11 cellular contexts compared by ENCODE assay signal in genomic region chr7:5822422-5822741, GRCh38. TPM values are rescaled to one million over a fixed set of nuclear protein-coding genes. Genes with fewer than 3 reads are reported as not detected.
DNase-seq lines count a peak whose midpoint lies in the region; ATAC-seq and TF ChIP-seq lines count a peak whose summit lies in the region.
"Not testable (repeated sequence)": the region's sequence is repeated elsewhere in the genome, so short reads cannot be mapped to it uniquely, and the experiment has no call there.
"Had no signal": no experiment of that assay in that cellular context is flagged by ENCODE, and none has a peak within 500 bp of the region (broad histone marks: within the 10 kb centered on the region; RNA-seq: fewer than 3 reads in every experiment).

No MANE protein-coding gene starts in this region.

- H4K91ac ChIP-seq in mesenchymal stem cell (ENCODE audit: low read length): not testable (repeated sequence)

- not testable (repeated sequence) for H3K9me3 Mint-ChIP-seq in activated CD4-positive, alpha-beta T cell treated with anti-CD3 and anti-CD28 coated beads, Interleukin-2, amount 10 ng/mL, durations not matched to agents 7 days and 5 days

- not testable (repeated sequence) for H3K27me3 Mint-ChIP-seq in activated CD4-positive, alpha-beta T cell treated with anti-CD3 and anti-CD28 coated beads, Interleukin-2, amount 10 ng/mL, durations not matched to agents 7 days and 5 days

- H3K4me1 Mint-ChIP-seq in activated CD4-positive, alpha-beta T cell treated with anti-CD3 and anti-CD28 coated beads, Interleukin-2, amount 10 ng/mL, durations not matched to agents 7 days and 5 days: peaks cover 27% of the 10 kb centered on the region

- not testable (repeated sequence) for H3K27me3 ChIP-seq in DND-41 (ENCODE audit: insufficient read depth, low read length, poor library complexity); Loucy (ENCODE audit: insufficient read depth, low read length, poor library complexity, severe bottlenecking); brain microvascular endothelial cell (replicated peaks); mesenchymal stem cell (ENCODE audit: control insufficient read depth in 1 of 2, insufficient read depth in 1 of 2, low read length in 2 of 2); psoas muscle (ENCODE audit: insufficient read depth in 3 of 3, low read length in 2 of 3); transverse colon

- in situ Hi-C loops in brain microvascular endothelial cell (cut with HindIII; ENCODE audit: low pct_ligation_motif_present, low sequenced_read_pairs); transverse colon (cut with MboI; ENCODE audit: low pct_ligation_motif_present in 1 of 4, low pct_unique_long_range_greater_than_20kb in 1 of 4, low sequenced_read_pairs in 3 of 4): not testable (repeated sequence)

- H3K27ac Mint-ChIP-seq in activated CD4-positive, alpha-beta T cell treated with anti-CD3 and anti-CD28 coated beads, Interleukin-2, amount 10 ng/mL, durations not matched to agents 7 days and 5 days: peak overlapping the region; percentile 98

- H3K9ac ChIP-seq in DND-41 (ENCODE audit: low read depth, low read length) (peak overlapping the region; percentile 65), Loucy (ENCODE audit: low read depth, low read length, poor library complexity, severe bottlenecking) (peak overlapping the region; percentile 62), mesenchymal stem cell (ENCODE audit: low read length) (peak overlapping the region; percentile 83)

- H3K4me3 ChIP-seq in DND-41 (ENCODE audit: low read depth in 1 of 2, low read length in 2 of 2) (peak overlapping the region; percentile 27 to 75; a peak in 3 of 4 replicates), Loucy (ENCODE audit: low read length, poor library complexity, severe bottlenecking) (peak overlapping the region; percentile 82), fibroblast of pulmonary artery (replicated peaks; ENCODE audit: low read depth, low read length) (peak overlapping the region; percentile 71), mesenchymal stem cell (ENCODE audit: insufficient read depth in 1 of 2, low read depth in 1 of 2, low read length in 2 of 2) (peak overlapping the region in 1 of 2 experiments; percentile 88), psoas muscle (peak overlapping the region; percentile 73), transverse colon (peak overlapping the region in 3 of 4 donors; percentile 66 to 70 (median 70))
- not testable (repeated sequence) for H3K4me3 ChIP-seq in brain microvascular endothelial cell (ENCODE audit: low read depth, low read length)

- POLR2A ChIA-PET in activated CD4-positive, alpha-beta T cell treated with anti-CD3 and anti-CD28 coated beads, Interleukin-2, amount 10 ng/mL, durations not matched to agents 7 days and 5 days (lab: Charles Lee): interaction anchor here (1.1 kb wide), 1 partner anchor 16 kb away, joined by 5 read pairs; no protein-coding TSS in a partner anchor

- peak overlapping the region in 1 of 2 experiments; percentile 58 for H3K4ac ChIP-seq in mesenchymal stem cell (ENCODE audit: low read depth in 1 of 2, low read length in 2 of 2)

- peak overlapping the region; percentile 97 for H3K4me2 ChIP-seq in DND-41 (ENCODE audit: insufficient read depth, low read length)
- peak overlapping the region; percentile 89 for H3K4me2 ChIP-seq in Loucy (ENCODE audit: low read depth, low read length, poor library complexity, severe bottlenecking)
- peak overlapping the region; percentile 71 for H3K4me2 ChIP-seq in mesenchymal stem cell (ENCODE audit: low read length, poor library complexity, severe bottlenecking)

- H3K27ac ChIP-seq in DND-41 (ENCODE audit: low read length) (peak overlapping the region; percentile 63), brain microvascular endothelial cell (peak overlapping the region; percentile 61), psoas muscle (peak overlapping the region; percentile 87), transverse colon (peak overlapping the region; percentile 77 to 92 (median 87))
- not testable (repeated sequence) for H3K27ac ChIP-seq in mesenchymal stem cell (ENCODE audit: low read length, poor library complexity, severe bottlenecking)

- peak overlapping the region; percentile 59 to 87 for H3K18ac ChIP-seq in mesenchymal stem cell (ENCODE audit: low read depth in 1 of 2, low read length in 2 of 2)

- not testable (repeated sequence) for H2BK120ac ChIP-seq in mesenchymal stem cell (ENCODE audit: low read depth, low read length)

- not testable (repeated sequence) for ATAC-seq in DND-41 (ENCODE audit: insufficient read depth, low read depth)
- peak in 1 of 4 donors; percentile 13 for ATAC-seq in psoas muscle

- not testable (repeated sequence) for H4K20me1 ChIP-seq in DND-41 (ENCODE audit: insufficient read depth, low read length); Loucy (ENCODE audit: insufficient read depth, low read length, poor library complexity, severe bottlenecking)

- H3K4me1 ChIP-seq in DND-41 (ENCODE audit: insufficient read depth, low read length): peaks cover 21% of the 10 kb centered on the region
- not testable (repeated sequence) for H3K4me1 ChIP-seq in Loucy (ENCODE audit: insufficient read depth, low read length, poor library complexity, severe bottlenecking); mesenchymal stem cell (ENCODE audit: control insufficient read depth, insufficient read depth, low read depth, low read length); psoas muscle
- peaks cover 4 to 19% (median 10%) of the 10 kb centered on the region in 4 donors for H3K4me1 ChIP-seq in transverse colon

- not testable (repeated sequence) for H2AK5ac ChIP-seq in mesenchymal stem cell (ENCODE audit: low read length, severe bottlenecking)

- H3K79me2 ChIP-seq in DND-41 (ENCODE audit: insufficient read depth, low read length); Loucy (ENCODE audit: insufficient read depth, low read length): not testable (repeated sequence)

- not testable (repeated sequence) for H3K9me2 ChIP-seq in Loucy (replicated peaks; ENCODE audit: low read depth, low read length)

- H4K8ac ChIP-seq in mesenchymal stem cell (ENCODE audit: low read length): peak overlapping the region; percentile 98

- not testable (repeated sequence) for H3K79me1 ChIP-seq in mesenchymal stem cell (replicated peaks; ENCODE audit: low read length, poor library complexity, severe bottlenecking)

- CTCF ChIA-PET in activated CD4-positive, alpha-beta T cell treated with anti-CD3 and anti-CD28 coated beads, Interleukin-2, amount 10 ng/mL, durations not matched to agents 7 days and 5 days (lab: Charles Lee): interaction anchor here (0.6 to 1.2 kb wide), 4 partner anchors 12 to 46 kb away, joined by 3 read pairs; no protein-coding TSS in a partner anchor

- not testable (repeated sequence) for DNase-seq in DND-41; activated CD4-positive, alpha-beta T cell treated with anti-CD3 and anti-CD28 coated beads, Interleukin-2, amount 10 ng/mL, durations not matched to agents 7 days and 5 days; brain microvascular endothelial cell; fibroblast of pulmonary artery (ENCODE audit: low read depth); psoas muscle; transverse colon
- peak; percentile 3 for DNase-seq in mesenchymal stem cell

- H3K23ac ChIP-seq in mesenchymal stem cell (ENCODE audit: low read length in 2 of 2): not testable (repeated sequence)

- TF ChIP-seq POLR2A in transverse colon (IDR thresholded peaks at IDR 0.05): not testable (repeated sequence)

- WGBS in mesenchymal stem cell: 77% methylated on average over 10 of the region's 10 CpGs
- 66 to 80% (median 79%) methylated on average over 9 to 10 of the region's 10 CpGs for WGBS in psoas muscle, 3 donors
- WGBS in transverse colon (ENCODE audit: low coverage in 1 of 2), 2 donors: 40 to 70% methylated on average over 2 to 10 of the region's 10 CpGs

- H3K36me3 ChIP-seq in DND-41 (ENCODE audit: insufficient read depth, low read length); Loucy (ENCODE audit: insufficient read depth, low read length); brain microvascular endothelial cell (replicated peaks); mesenchymal stem cell (ENCODE audit: control insufficient read depth in 1 of 2, insufficient read depth in 2 of 2, low read depth in 1 of 2, low read length in 2 of 2); psoas muscle (ENCODE audit: insufficient read depth in 1 of 2, low read depth in 1 of 2); transverse colon: not testable (repeated sequence)

- H3K36me3 Mint-ChIP-seq in activated CD4-positive, alpha-beta T cell treated with anti-CD3 and anti-CD28 coated beads, Interleukin-2, amount 10 ng/mL, durations not matched to agents 7 days and 5 days (ENCODE audit: low read depth): not testable (repeated sequence)

- H2BK15ac ChIP-seq in mesenchymal stem cell (ENCODE audit: low read depth, poor library complexity, severe bottlenecking): not testable (repeated sequence)

- H2AFZ ChIP-seq in DND-41 (ENCODE audit: low read depth, low read length) (peak overlapping the region; percentile 83), Loucy (ENCODE audit: low read length) (peak overlapping the region; percentile 90)
- not testable (repeated sequence) for H2AFZ ChIP-seq in mesenchymal stem cell (ENCODE audit: low read depth, low read length)

- H3K9me3 ChIP-seq in DND-41 (ENCODE audit: insufficient read depth, low read length, severe bottlenecking); Loucy (ENCODE audit: insufficient read depth, low read depth, low read length); mesenchymal stem cell (ENCODE audit: control insufficient read depth, low read length); psoas muscle; transverse colon: not testable (repeated sequence)

- intact Hi-C loops in psoas muscle (cut with DNase I); transverse colon (cut with DNase I; ENCODE audit: low total_unique reads): not testable (repeated sequence)

- peak overlapping the region; percentile 75 for H3K4me3 Mint-ChIP-seq in activated CD4-positive, alpha-beta T cell treated with anti-CD3 and anti-CD28 coated beads, Interleukin-2, amount 10 ng/mL, durations not matched to agents 7 days and 5 days

- not testable (repeated sequence) for H2BK5ac ChIP-seq in mesenchymal stem cell (ENCODE audit: low read depth, low read length, poor library complexity, severe bottlenecking)

- not testable (repeated sequence) for H3K14ac ChIP-seq in mesenchymal stem cell (ENCODE audit: low read length in 2 of 2)

- not testable (repeated sequence) for TF ChIP-seq CTCF in DND-41 (IDR thresholded peaks at IDR 0.05; ENCODE audit: borderline replicate concordance, extremely low read depth, low read length, poor library complexity, severe bottlenecking); Loucy (conservative IDR thresholded peaks at IDR 0.05; ENCODE audit: low read length); brain microvascular endothelial cell (IDR thresholded peaks at IDR 0.05; ENCODE audit: low read depth, low read length, missing control alignments); fibroblast of pulmonary artery (IDR thresholded peaks at IDR 0.05; ENCODE audit: low read length, missing control alignments); psoas muscle (IDR thresholded peaks at IDR 0.05); transverse colon (IDR thresholded peaks at IDR 0.05)

- TF ChIP-seq EP300 in transverse colon (IDR thresholded peaks at IDR 0.05; ENCODE audit: low read depth): not testable (repeated sequence)

- not testable (repeated sequence) for H2BK12ac ChIP-seq in mesenchymal stem cell (ENCODE audit: low read length in 2 of 2)

- not testable (repeated sequence) for H3F3A ChIP-seq in Loucy (ENCODE audit: low read depth)

RNA-seq across cellular contexts. Expression of gene RNF216, which starts 40.9 kb away (rescaled TPM):
- total RNA-seq in activated CD4-positive, alpha-beta T cell treated with anti-CD3 and anti-CD28 coated beads, Interleukin-2, amount 10 ng/mL, durations not matched to agents 7 days and 5 days: 10 to 100 TPM; 37.1 to 41.5 TPM
- polyA plus RNA-seq in mesenchymal stem cell (2013, experiment 1 of 2): 25.1 TPM
- polyA plus RNA-seq in mesenchymal stem cell (2013, experiment 2 of 2): 24.7 TPM
- total RNA-seq in psoas muscle (10 to 100 TPM; 23.5 to 24.9 (median 24.2) TPM), transverse colon (10 to 100 TPM; 18.5 to 26.9 (median 23.7) TPM)
- polyA plus RNA-seq in psoas muscle: 10 to 100 TPM; 11.4 to 26.3 (median 12.0) TPM

RNA-seq across cellular contexts. Expression of gene OCM, which starts 58.2 kb away (rescaled TPM):
- total RNA-seq in activated CD4-positive, alpha-beta T cell treated with anti-CD3 and anti-CD28 coated beads, Interleukin-2, amount 10 ng/mL, durations not matched to agents 7 days and 5 days: 1 to 10 TPM in 1 of 2 experiments, under 1 TPM in 1; 0.72 to 1.6 TPM
- not detected for polyA plus RNA-seq in mesenchymal stem cell (2013, experiment 1 of 2)
- not detected for polyA plus RNA-seq in mesenchymal stem cell (2013, experiment 2 of 2)
- total RNA-seq in psoas muscle (not detected), transverse colon (not detected)
- not detected for polyA plus RNA-seq in psoas muscle
- total RNA-seq: frontal cortex, H4, lung microvascular endothelial cell had no signal
